ENCODE assay signal across 2 cellular contexts in the genomic region with DNA sequence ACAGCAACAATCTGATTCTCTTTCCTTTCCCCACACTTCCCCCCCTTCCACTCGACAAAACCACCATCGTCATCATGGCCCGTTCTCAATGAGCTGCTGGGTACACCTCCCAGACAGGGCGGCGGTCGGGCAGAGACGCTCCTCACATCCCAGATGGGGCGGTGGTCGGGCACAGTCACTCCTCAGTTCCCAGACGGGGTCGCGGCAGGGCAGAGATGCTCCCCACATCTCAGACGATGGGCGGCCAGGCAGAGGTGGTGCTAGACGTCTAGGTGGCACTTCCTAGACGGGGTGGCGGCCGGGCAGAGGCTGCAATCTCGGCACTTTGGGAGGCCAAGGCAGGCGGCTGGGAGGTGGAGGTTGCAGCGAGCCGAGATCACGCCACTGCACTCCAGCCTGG. TPM values are rescaled to one million over a fixed set of nuclear protein-coding genes. Genes with fewer than 3 reads are reported as not detected.
DNase-seq lines count a peak whose midpoint lies in the region; FAIRE-seq and TF ChIP-seq lines count a peak whose summit lies in the region.
"Not testable (repeated sequence)": the region's sequence is repeated elsewhere in the genome, so short reads cannot be mapped to it uniquely, and the experiment has no call there.

No MANE protein-coding gene starts in this region.

- FAIRE-seq in kidney (lab: Jason Lieb, UNC) = not testable (repeated sequence)

- TF ChIP-seq CTCF in glutamatergic neuron (IDR thresholded peaks at IDR 0.05; ENCODE audit: partially characterized antibody, unreplicated experiment); kidney (IDR thresholded peaks at IDR 0.05; ENCODE audit: borderline replicate concordance, extremely low read depth, insufficient read depth): not testable (repeated sequence)

- not testable (repeated sequence) for H3K4me3 Mint-ChIP-seq in glutamatergic neuron (ENCODE audit: unreplicated experiment)

- not testable (repeated sequence) for H3K4me3 ChIP-seq in kidney (ENCODE audit: low read length in 2 of 2)

- H3K4me1 Mint-ChIP-seq in glutamatergic neuron (ENCODE audit: low read depth, unreplicated experiment) = not testable (repeated sequence)

- DNase-seq in glutamatergic neuron = not testable (repeated sequence)
- DNase-seq in kidney = peak; percentile 57

- peaks cover 12% of the 10 kb centered on the region for H3K9me3 Mint-ChIP-seq in glutamatergic neuron (ENCODE audit: unreplicated experiment)

- H3K36me3 ChIP-seq in kidney (ENCODE audit: control insufficient read depth in 1 of 2, insufficient read depth in 2 of 2, low read length in 2 of 2) = not testable (repeated sequence)

- H3K4me1 ChIP-seq in kidney (ENCODE audit: control insufficient read depth in 1 of 2, insufficient read depth in 1 of 2, low read depth in 1 of 2, low read length in 2 of 2) = not testable (repeated sequence)

- not testable (repeated sequence) for H3K9ac ChIP-seq in kidney (ENCODE audit: low read length in 2 of 2)

- not testable (repeated sequence) for H3K27ac ChIP-seq in kidney (ENCODE audit: low read depth in 2 of 2, low read length in 2 of 2)

- H3K27me3 Mint-ChIP-seq in glutamatergic neuron (ENCODE audit: unreplicated experiment) = not testable (repeated sequence)

- H3K36me3 Mint-ChIP-seq in glutamatergic neuron (ENCODE audit: unreplicated experiment) = not testable (repeated sequence)

- not testable (repeated sequence) for H3K9me3 ChIP-seq in kidney (ENCODE audit: control insufficient read depth in 1 of 2, low read length in 2 of 2)

- peak overlapping the region; percentile 64 for H3K27ac Mint-ChIP-seq in glutamatergic neuron (ENCODE audit: unreplicated experiment)

- intact Hi-C loops in kidney (cut with DNase I) = not testable (repeated sequence)

RNA-seq across cellular contexts. Expression of a gene that starts 55.3 kb away (rescaled TPM):
- total RNA-seq in glutamatergic neuron (ENCODE audit: unreplicated experiment) (16.3 TPM), kidney (47.5 TPM)
- polyA plus RNA-seq in kidney (ENCODE audit: insufficient read depth, low read depth, low replicate concordance) = 5.5 TPM
